1 cellular context compared by ENCODE assay signal in the genomic region with DNA sequence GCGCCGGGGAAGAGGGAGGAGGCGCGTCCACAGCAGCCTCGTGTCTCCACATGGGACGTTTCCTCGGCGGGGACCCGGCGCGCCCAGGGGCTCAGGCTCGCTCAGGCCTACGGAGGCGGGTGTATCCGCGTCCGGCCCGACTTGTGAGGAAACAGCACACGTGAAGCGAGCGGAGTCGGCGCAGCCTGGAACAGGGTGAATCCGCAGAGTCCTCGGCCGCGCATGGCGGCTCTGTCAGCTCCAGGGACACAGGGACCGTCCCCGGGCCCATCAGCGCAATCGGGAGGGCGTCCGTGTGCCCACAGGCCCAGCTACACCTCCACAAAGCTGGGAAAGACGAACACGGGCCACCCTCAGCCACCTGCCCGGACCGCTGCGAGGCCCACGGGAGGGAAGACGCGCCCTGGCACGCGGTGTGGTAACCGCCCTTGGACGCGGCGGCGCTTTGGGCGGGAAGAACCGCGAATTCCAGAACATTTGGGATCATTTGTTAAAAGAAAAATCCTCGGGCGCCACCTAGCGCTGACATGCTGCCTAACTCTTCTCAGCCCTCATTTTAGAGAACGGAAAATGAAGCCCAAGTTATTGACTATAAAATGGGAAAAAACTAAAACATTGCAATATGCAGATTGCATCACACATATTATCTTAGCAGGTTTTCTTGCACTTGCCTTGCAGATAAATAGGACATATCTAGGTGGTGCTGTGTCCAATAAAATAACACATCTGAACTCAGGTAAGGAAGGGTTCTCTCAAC.
TF ChIP-seq lines count a peak whose summit lies in the region.

No MANE protein-coding gene starts in this region.

TF ChIP-seq in H1, 55 proteins besides CTCF, POLR2A, EP300 and RAD21 (continued from another document):
- TF ChIP-seq CHD1 (IDR thresholded peaks at IDR 0.05; ENCODE audit: low read depth, low read length) (no peak), SP1 (IDR thresholded peaks at IDR 0.05; ENCODE audit: low read depth, low read length) (no peak), YY1 (IDR thresholded peaks at IDR 0.05; ENCODE audit: low read depth, low read length) (peak; percentile 71), ATF3 (IDR thresholded peaks at IDR 0.05; ENCODE audit: insufficient read depth, low read depth, low read length) (0 out of 2 replicates have a peak, but pooled peaks have one; percentile 9), SP2 (IDR thresholded peaks at IDR 0.05; ENCODE audit: low read length) (no peak), TBP (IDR thresholded peaks at IDR 0.05; ENCODE audit: low read depth, low read length) (no peak), ZNF274 (IDR thresholded peaks at IDR 0.05; ENCODE audit: borderline replicate concordance, extremely low read depth, low read length) (no peak), HDAC2 (IDR thresholded peaks at IDR 0.05; ENCODE audit: borderline replicate concordance in 1 of 2, low read depth in 2 of 2, low read length in 2 of 2) (peak in 1 of 2 experiments; percentile 86; a peak in 2 of 4 replicates), CREB1 (IDR thresholded peaks at IDR 0.05) (0 out of 2 replicates have a peak, but pooled peaks have one; percentile 31), TAF7 (optimal IDR thresholded peaks at IDR 0.05; ENCODE audit: borderline replicate concordance, low read depth, low read length) (peak; percentile 71), KDM1A (IDR thresholded peaks at IDR 0.05; ENCODE audit: borderline replicate concordance, low read length) (peak; percentile 37; the same call in 1 of the 2 replicates), KDM5A (IDR thresholded peaks at IDR 0.05; ENCODE audit: low read length) (no peak), E2F6 (IDR thresholded peaks at IDR 0.05) (peak; percentile 100), EGR1 (IDR thresholded peaks at IDR 0.05; ENCODE audit: borderline replicate concordance, low read depth, low read length) (peak; percentile 23; the same call in 1 of the 2 replicates), RNF2 (IDR thresholded peaks at IDR 0.05; ENCODE audit: borderline replicate concordance, low read depth, low read length, missing control alignments, poor library complexity, severe bottlenecking) (peak; percentile 91), TEAD4 (IDR thresholded peaks at IDR 0.05; ENCODE audit: low read depth, low read length) (peak; percentile 81), BRCA1 (IDR thresholded peaks at IDR 0.05; ENCODE audit: low read depth, low read length) (no peak)
- TF ChIP-seq, protein P1, sequence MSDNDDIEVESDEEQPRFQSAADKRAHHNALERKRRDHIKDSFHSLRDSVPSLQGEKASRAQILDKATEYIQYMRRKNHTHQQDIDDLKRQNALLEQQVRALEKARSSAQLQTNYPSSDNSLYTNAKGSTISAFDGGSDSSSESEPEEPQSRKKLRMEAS (IDR thresholded peaks at IDR 0.05), result peak; percentile 100
